In genomic region chr9:1267141-1267570, GRCh38 we compare ENCODE assay signal across 13 cellular contexts.
DNase-seq lines count a peak whose midpoint lies in the region; ATAC-seq, FAIRE-seq and TF ChIP-seq lines count a peak whose summit lies in the region.
"Had no signal": no experiment of that assay in that cellular context is flagged by ENCODE, and none has a peak within 500 bp of the region (broad histone marks: within the 10 kb centered on the region; RNA-seq: fewer than 3 reads in every experiment).

No MANE protein-coding gene starts in this region.

- no peaks in the 10 kb centered on the region for H3K36me3 Mint-ChIP-seq in HFFc6 (ENCODE audit: low read depth)

- no peaks in the 10 kb centered on the region for H3K4me1 Mint-ChIP-seq in HFFc6 (ENCODE audit: low read depth)

- no peak overlapping the region for H3K27ac Mint-ChIP-seq in HFFc6

- no peak for FAIRE-seq in frontal cortex (lab: Jason Lieb, UNC)

- no peaks in the 10 kb centered on the region; the same call in 1 of the 2 replicates for H3K27me3 Mint-ChIP-seq in HFFc6 (ENCODE audit: insufficient read depth)

- ATAC-seq in GM18502 (IDR thresholded peaks at IDR 0.05; ENCODE audit: poor library complexity, unreplicated experiment) (peak; percentile 84), GM19395 (IDR thresholded peaks at IDR 0.05; ENCODE audit: unreplicated experiment) (peak; percentile 89), HG02870 (IDR thresholded peaks at IDR 0.05; ENCODE audit: unreplicated experiment) (peak; percentile 86)

- peak; percentile 67 for DNase-seq in HT1080 (ENCODE audit: low read depth)
- no peak for DNase-seq in HFFc6
- DNase-seq in NCI-H2227 treated with DMSO at 0.1 percent for 48 hours (lab: John Stamatoyannopoulos, UW), result no peak
- DNase-seq in GM19238 (ENCODE audit: insufficient read length, low spot score), result no peak
- DNase-seq in frontal cortex (ENCODE audit: low spot score in 2 of 2), result no peak
- DNase-seq: activated CD8-positive, alpha-beta memory T cell treated with anti-CD3 and anti-CD28 coated beads, Interleukin-2, amount 50 U/mL, for 48 hours; AML-193; GOT3; hippocampal formation; NCI-H2081 had no signal

- H3K4me3 Mint-ChIP-seq in HFFc6, result no peak overlapping the region

- H3K9me3 Mint-ChIP-seq in HFFc6, result peaks cover 4% of the 10 kb centered on the region; the same call in 1 of the 2 replicates

- TF ChIP-seq CTCF in HFFc6 (IDR thresholded peaks at IDR 0.05), result no peak
